10 cellular contexts compared by ENCODE assay signal in genomic region chr5:53027913-53028312, GRCh38. TPM values are rescaled to one million over a fixed set of nuclear protein-coding genes. Genes with fewer than 3 reads are reported as not detected.
DNase-seq lines count a peak whose midpoint lies in the region; ATAC-seq, FAIRE-seq and TF ChIP-seq lines count a peak whose summit lies in the region.
"Had no signal": no experiment of that assay in that cellular context is flagged by ENCODE, and none has a peak within 500 bp of the region (broad histone marks: within the 10 kb centered on the region; RNA-seq: fewer than 3 reads in every experiment).

No MANE protein-coding gene starts in this region.

- POLR2A ChIA-PET in A549 (lab: Yijun Ruan, JAX) (interaction anchor here (1.0 kb wide), 1 partner anchor 39 kb away, joined by 3 read pairs; the partner anchor contains the start of gene ITGA2), HEK293 (lab: Yijun Ruan, JAX) (no interaction called here)

- no peak overlapping the region for H2BK12ac ChIP-seq in H9 (ENCODE audit: insufficient read length, low read depth, low read length)

- CTCF ChIA-PET in A549 (lab: Yijun Ruan, JAX), result interaction anchor here (0.9 to 1.8 kb wide), 2 partner anchors 10 to 79 kb away, joined by 3 to 12 read pairs; no protein-coding TSS in a partner anchor
- CTCF ChIA-PET in HEK293 (lab: Yijun Ruan, JAX), result interaction anchor here (0.6 to 1.1 kb wide), 4 partner anchors 12 to 70 kb away, joined by 3 to 6 read pairs (median 4); no protein-coding TSS in a partner anchor

- no peak overlapping the region for H4K8ac ChIP-seq in H9 (replicated peaks; ENCODE audit: insufficient read length, low read depth, low read length)

- no peak overlapping the region for H2AK5ac ChIP-seq in H9 (ENCODE audit: insufficient read length, low read length)

- no peak overlapping the region for H3K27ac Mint-ChIP-seq in nephron progenitor cell
- peak overlapping the region in 1 of 3 experiments; percentile 27; a peak in 2 of 7 replicates for H3K27ac Mint-ChIP-seq in H9
- H3K27ac Mint-ChIP-seq: CD4-positive, alpha-beta T cell had no signal

- no peaks in the 10 kb centered on the region for H3K4me1 Mint-ChIP-seq in nephron progenitor cell
- peaks cover 5 to 8% of the 10 kb centered on the region in 2 experiments; a peak in 2 of 4 replicates for H3K4me1 Mint-ChIP-seq in H9

- H3T11ph ChIP-seq in H9 (ENCODE audit: low read length), result no peak overlapping the region

- H4K5ac ChIP-seq in H9 (ENCODE audit: insufficient read length, low read depth, low read length), result no peak overlapping the region

- H3K9ac ChIP-seq in H9 (ENCODE audit: extremely low read depth, insufficient read length, low read length), result no peak overlapping the region

- DNase-seq in A549 (ENCODE audit: low read depth in 1 of 2, low spot score in 1 of 2) (peak in 1 of 2 experiments; percentile 39), astrocyte of the hippocampus (ENCODE audit: low read depth, low spot score) (peak; percentile 82), iris pigment epithelial cell (ENCODE audit: low read depth) (peak; percentile 82), nephron progenitor cell (no peak), H9 (no peak), HUDEP-2 (lab: John Stamatoyannopoulos, UW; ENCODE audit: unreplicated experiment in 76 of 76) (no peak)
- DNase-seq: activated gamma-delta T cell treated with Interleukin-2 at 50 U/mL for 16 hours; CD4-positive, alpha-beta T cell had no signal

- no peak for TF ChIP-seq RAD21 in A549 (conservative IDR thresholded peaks at IDR 0.05 in 1 of 2, IDR thresholded peaks at IDR 0.05 in 1 of 2)

- H3K4me3 ChIP-seq in A549 (no peak overlapping the region), HEK293 (ENCODE audit: low read depth, low read length) (no peak overlapping the region)

- H2BK120ac ChIP-seq in H9 (ENCODE audit: low read depth, low read length, poor library complexity, severe bottlenecking), result no peak overlapping the region

- peak overlapping the region; percentile 34 for H3K4me2 ChIP-seq in A549
- no peak overlapping the region for H3K4me2 ChIP-seq in H9 (ENCODE audit: insufficient read depth, insufficient read length, low read length)

- H3K56ac ChIP-seq in H9 (ENCODE audit: insufficient read length, low read depth, low read length), result no peak overlapping the region

- no peak for TF ChIP-seq POLR2A in A549 (IDR thresholded peaks at IDR 0.05; ENCODE audit: low read length)

- H2BK15ac ChIP-seq in H9 (ENCODE audit: low read depth, low read length), result no peak overlapping the region

- H3K23me2 ChIP-seq in H9 (ENCODE audit: insufficient read length, low read depth, low read length, poor library complexity, severe bottlenecking), result no peaks in the 10 kb centered on the region

- H4K20me1 ChIP-seq in H9 (ENCODE audit: control insufficient read depth, insufficient read depth, insufficient read length), result no peaks in the 10 kb centered on the region

- H3K18ac ChIP-seq in H9 (ENCODE audit: insufficient read length, low read depth, low read length), result no peak overlapping the region

- no peaks in the 10 kb centered on the region for H3K79me2 ChIP-seq in H9 (ENCODE audit: insufficient read depth, low read length)

- TF ChIP-seq EP300 in A549 (IDR thresholded peaks at IDR 0.05), result peak in 1 of 2 experiments; percentile 16; a peak in 1 of 5 replicates

- no peak overlapping the region for H3K23ac ChIP-seq in H9 (ENCODE audit: insufficient read length, low read depth, low read length)

- H3K36me3 Mint-ChIP-seq in nephron progenitor cell (ENCODE audit: low read depth), result no peaks in the 10 kb centered on the region
- no peaks in the 10 kb centered on the region for H3K36me3 Mint-ChIP-seq in H9 (ENCODE audit: insufficient read depth in 1 of 3, low read depth in 3 of 3)

- H3K79me1 ChIP-seq in H9 (ENCODE audit: insufficient read depth, low read depth, low read length, poor library complexity, severe bottlenecking), result no peaks in the 10 kb centered on the region

- H3K27ac ChIP-seq in A549 (peak overlapping the region; percentile 83), HEK293 (ENCODE audit: extremely low read depth, low read depth, low read length) (no peak overlapping the region), H9 (ENCODE audit: insufficient read length, low read depth, low read length) (no peak overlapping the region)

- H3K27me3 Mint-ChIP-seq in nephron progenitor cell (ENCODE audit: low read depth, poor library complexity) (no peaks in the 10 kb centered on the region), H9 (ENCODE audit: low read depth) (no peaks in the 10 kb centered on the region)
- H3K27me3 Mint-ChIP-seq: CD4-positive, alpha-beta T cell had no signal

- H3K36me3 ChIP-seq in HEK293 (ENCODE audit: control insufficient read depth in 2 of 2, insufficient read depth in 1 of 2, low read length in 2 of 2), result no peaks in the 10 kb centered on the region

- no peak for FAIRE-seq in A549 (lab: Jason Lieb, UNC)

- no peak overlapping the region for H3K4ac ChIP-seq in H9 (ENCODE audit: low read depth, low read length)

- H3K4me3 Mint-ChIP-seq in nephron progenitor cell (no peak overlapping the region), H9 (no peak overlapping the region)
- H3K4me3 Mint-ChIP-seq: CD4-positive, alpha-beta T cell had no signal

- H2BK5ac ChIP-seq in H9 (ENCODE audit: insufficient read length, low read length), result no peak overlapping the region

- no peak overlapping the region for H3K14ac ChIP-seq in H9 (ENCODE audit: insufficient read depth, low read length)

- H3K9me3 Mint-ChIP-seq in nephron progenitor cell, result no peaks in the 10 kb centered on the region
- H3K9me3 Mint-ChIP-seq in H9, result no peaks in the 10 kb centered on the region
- H3K9me3 Mint-ChIP-seq: CD4-positive, alpha-beta T cell had no signal

- no peaks in the 10 kb centered on the region for H3K27me3 ChIP-seq in H9 (ENCODE audit: insufficient read depth, low read length)

- no peak overlapping the region for H2BK20ac ChIP-seq in H9 (ENCODE audit: low read depth, low read length, poor library complexity, severe bottlenecking)

- ATAC-seq in A549 (peak in 1 of 2 experiments; percentile 28; a peak in 2 of 6 replicates), HG03159 (IDR thresholded peaks at IDR 0.05; ENCODE audit: unreplicated experiment) (no peak)

- no peak overlapping the region for H2AFZ ChIP-seq in H9 (ENCODE audit: low read length)

- no peak overlapping the region for H4K91ac ChIP-seq in H9 (ENCODE audit: insufficient read length, low read depth, low read length)

- WGBS in A549 (ENCODE audit: missing lambda C conversion rate), result 17% methylated on average over 4 of the region's 4 CpGs
- no CpG with 5 or more reads among the region's 4 CpGs for WGBS in H9 (ENCODE audit: extremely low coverage, insufficient read length, low lambda C conversion rate)

- TF ChIP-seq CTCF in A549 (IDR thresholded peaks at IDR 0.05), result no peak
- no peak for TF ChIP-seq CTCF in HEK293 (tag by site-specific recombination; IDR thresholded peaks at IDR 0.05)
- no peak for TF ChIP-seq CTCF in nephron progenitor cell (IDR thresholded peaks at IDR 0.05)
- no peak for TF ChIP-seq CTCF in H9 (conservative IDR thresholded peaks at IDR 0.05)

- H3K9me3 ChIP-seq in A549, result no peaks in the 10 kb centered on the region
- no peaks in the 10 kb centered on the region for H3K9me3 ChIP-seq in HEK293 (ENCODE audit: control insufficient read depth, insufficient read depth, low read depth, low read length)
- H3K9me3 ChIP-seq in H9 (ENCODE audit: control insufficient read depth, low read depth, low read length), result no peaks in the 10 kb centered on the region

- H3K4me1 ChIP-seq in A549, result peaks cover 91% of the 10 kb centered on the region
- peaks cover 18% of the 10 kb centered on the region for H3K4me1 ChIP-seq in HEK293 (ENCODE audit: control insufficient read depth, insufficient read depth, low read length)
- H3K4me1 ChIP-seq in H9 (ENCODE audit: insufficient read depth, low read length), result no peaks in the 10 kb centered on the region; the same call in 1 of the 2 replicates

TF ChIP-seq in A549, 52 proteins besides CTCF, POLR2A, EP300 and RAD21:
- TF ChIP-seq TFCP2L1 (CRISPR knock-in tag; IDR thresholded peaks at IDR 0.05) (no peak), MAFK (IDR thresholded peaks at IDR 0.05; ENCODE audit: partially characterized antibody) (no peak), RNF2 (IDR thresholded peaks at IDR 0.05; ENCODE audit: borderline replicate concordance, low read depth) (no peak), MAX (IDR thresholded peaks at IDR 0.05) (no peak)

TF ChIP-seq in HEK293, 187 proteins besides CTCF, POLR2A, EP300 and RAD21 (continues in another document):
- TF ChIP-seq GLIS1 (tag by site-specific recombination; IDR thresholded peaks at IDR 0.05) (no peak), ZNF354C (tag by site-specific recombination; IDR thresholded peaks at IDR 0.05; ENCODE audit: borderline replicate concordance, low read depth) (no peak), ZBTB26 (tag by site-specific recombination; optimal IDR thresholded peaks at IDR 0.05) (no peak), SCRT1 (tag by site-specific recombination; IDR thresholded peaks at IDR 0.05; ENCODE audit: borderline replicate concordance) (no peak)
- TF ChIP-seq, protein P1, sequence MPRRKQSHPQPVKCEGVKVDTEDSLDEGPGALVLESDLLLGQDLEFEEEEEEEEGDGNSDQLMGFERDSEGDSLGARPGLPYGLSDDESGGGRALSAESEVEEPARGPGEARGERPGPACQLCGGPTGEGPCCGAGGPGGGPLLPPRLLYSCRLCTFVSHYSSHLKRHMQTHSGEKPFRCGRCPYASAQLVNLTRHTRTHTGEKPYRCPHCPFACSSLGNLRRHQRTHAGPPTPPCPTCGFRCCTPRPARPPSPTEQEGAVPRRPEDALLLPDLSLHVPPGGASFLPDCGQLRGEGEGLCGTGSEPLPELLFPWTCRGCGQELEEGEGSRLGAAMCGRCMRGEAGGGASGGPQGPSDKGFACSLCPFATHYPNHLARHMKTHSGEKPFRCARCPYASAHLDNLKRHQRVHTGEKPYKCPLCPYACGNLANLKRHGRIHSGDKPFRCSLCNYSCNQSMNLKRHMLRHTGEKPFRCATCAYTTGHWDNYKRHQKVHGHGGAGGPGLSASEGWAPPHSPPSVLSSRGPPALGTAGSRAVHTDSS (tag by site-specific recombination; IDR thresholded peaks at IDR 0.05), result no peak

RNA-seq across cellular contexts. Expression of gene ITGA2, which starts 38.8 kb away (rescaled TPM):
- 28.0 and 29.7 TPM in 2 replicates for polyA plus RNA-seq in A549 (2011; rRNA removed)
- 1.7 and 2.2 TPM in 2 replicates for polyA plus RNA-seq in A549 (2012; cell fraction: cytosol; rRNA removed)
- 2.7 and 3.4 TPM in 2 replicates for polyA plus RNA-seq in A549 (2012; cell fraction: nucleus; rRNA removed)
- 8.5 to 9.7 TPM (median 9.3 TPM) in 3 replicates for polyA plus RNA-seq in A549 (2017; fragmentation: RNase III; extraction: RNeasy Plus Mini Kit Qiagen cat#74134 plus additional on column Dnase treatment)
- polyA minus RNA-seq in A549 (2011; rRNA and poly(A)+ RNA removed), result 32.7 and 33.9 TPM in 2 replicates
- 3.0 and 3.2 TPM in 2 replicates for total RNA-seq in H9 (2021)

Comparison
In these comparisons a context has a peak if more than half of its experiments do, and no peak if none do; other contexts are left out.
1. DNase-seq: peak in astrocyte of the hippocampus (single experiment) and iris pigment epithelial cell (single experiment); none in nephron progenitor cell (single experiment), H9 (single experiment) and HUDEP-2 (0 of 76).
2. H3K27ac ChIP-seq: peak in A549 (2 of 2); none in HEK293 (single experiment) and H9 (single experiment).